In genomic region chr18:36578871-36579270, GRCh38 we compare ENCODE assay signal across 15 cellular contexts.
A peak's percentile ranks its signal among the peaks of the same experiment; 100 is the strongest.
DNase-seq lines count a peak whose midpoint lies in the region; ATAC-seq, FAIRE-seq and TF ChIP-seq lines count a peak whose summit lies in the region.
"Had no signal": no experiment of that assay in that cellular context is flagged by ENCODE, and none has a peak within 500 bp of the region (broad histone marks: within the 10 kb centered on the region; RNA-seq: fewer than 3 reads in every experiment).

No MANE protein-coding gene starts in this region.

- POLR2A ChIA-PET in K562 (lab: Yijun Ruan, JAX): no interaction called here

- H3K4me3 Mint-ChIP-seq in HFFc6: peak overlapping the region; percentile 65
- H3K4me3 Mint-ChIP-seq: immature natural killer cell had no signal

- no peak overlapping the region for H3K9ac ChIP-seq in K562 (ENCODE audit: insufficient read depth in 1 of 2, low read depth in 2 of 2, low read length in 2 of 2)

- H3K36me3 Mint-ChIP-seq in HFFc6 (ENCODE audit: low read depth): peaks cover 23% of the 10 kb centered on the region
- H3K36me3 Mint-ChIP-seq: immature natural killer cell had no signal

- TF ChIP-seq EP300 in K562 (IDR thresholded peaks at IDR 0.05; ENCODE audit: low read length) (no peak), gastroesophageal sphincter (IDR thresholded peaks at IDR 0.05) (no peak)

- no peaks in the 10 kb centered on the region for H3K79me2 ChIP-seq in K562 (ENCODE audit: control insufficient read depth, insufficient read depth, low read length)

- no peak for ATAC-seq in K562
- no peak for ATAC-seq in gastroesophageal sphincter
- ATAC-seq in HG03469 (IDR thresholded peaks at IDR 0.05; ENCODE audit: unreplicated experiment): no peak

- H3K27ac ChIP-seq in K562 (ENCODE audit: extremely low read depth, low read depth, low read length) (no peak overlapping the region), gastroesophageal sphincter (peak overlapping the region in 3 of 4 donors; percentile 1 to 72 (median 30)), tibial artery (peak overlapping the region; percentile 70 to 77)

- no peak overlapping the region for H3K4me2 ChIP-seq in K562 (ENCODE audit: insufficient read depth, low read length)

- no peaks in the 10 kb centered on the region for H3K9me3 Mint-ChIP-seq in HFFc6

- no peaks in the 10 kb centered on the region for H4K20me1 ChIP-seq in K562 (replicated peaks; ENCODE audit: control insufficient read depth, insufficient read depth, low read length)

- no peaks in the 10 kb centered on the region for H3K4me1 ChIP-seq in K562 (replicated peaks in 1 of 2; ENCODE audit: control insufficient read depth in 2 of 2, insufficient read depth in 2 of 2, low read length in 2 of 2)
- H3K4me1 ChIP-seq in gastroesophageal sphincter: peaks cover 2 to 36% (median 9%) of the 10 kb centered on the region in 3 donors
- peaks cover 0 to 34% (median 17%) of the 10 kb centered on the region in 4 donors for H3K4me1 ChIP-seq in tibial artery

- intact Hi-C loops in K562 (cut with micrococcal nuclease) (loop anchor here (10.0 kb wide), 1 partner anchor 824 kb away; no protein-coding TSS in a partner anchor), tibial artery (cut with DNase I; ENCODE audit: low total_unique reads) (no loop called here)

- peak overlapping the region; percentile 99 for H3K27ac Mint-ChIP-seq in HFFc6
- H3K27ac Mint-ChIP-seq: immature natural killer cell had no signal

- in situ Hi-C loops in K562 (cut with MboI): loop anchor here (10.0 kb wide), 1 partner anchor 494 kb away; no protein-coding TSS in a partner anchor

- no peak for FAIRE-seq in K562 (lab: Jason Lieb, UNC)
- FAIRE-seq: bronchial epithelial cell had no signal

- H3K4me1 Mint-ChIP-seq in HFFc6 (ENCODE audit: low read depth): peaks cover 58% of the 10 kb centered on the region
- H3K4me1 Mint-ChIP-seq: immature natural killer cell had no signal

- H3K4me3 ChIP-seq in K562 (no peak overlapping the region), gastroesophageal sphincter (no peak overlapping the region), tibial artery (no peak overlapping the region)

- BruUV-seq in K562 (replicated peaks; lab: Mats Ljungman, UMichigan): no TSS peak

- TF ChIP-seq CTCF in HFFc6 (IDR thresholded peaks at IDR 0.05) (no peak), K562 (IDR thresholded peaks at IDR 0.05 in 2 of 3, conservative IDR thresholded peaks at IDR 0.05 in 1 of 3; ENCODE audit: insufficient read depth in 2 of 3, low read depth in 1 of 3, low read length in 3 of 3) (no peak), gastroesophageal sphincter (IDR thresholded peaks at IDR 0.05) (no peak), tibial artery (IDR thresholded peaks at IDR 0.05) (no peak)

- H3K9me1 ChIP-seq in K562 (ENCODE audit: control insufficient read depth, insufficient read depth, low read length): no peaks in the 10 kb centered on the region

- H3K9me3 ChIP-seq in K562 (replicated peaks; ENCODE audit: control insufficient read depth, insufficient read depth, low read depth, low read length): no peaks in the 10 kb centered on the region
- H3K9me3 ChIP-seq in gastroesophageal sphincter: no peaks in the 10 kb centered on the region
- no peaks in the 10 kb centered on the region for H3K9me3 ChIP-seq in tibial artery

- peaks cover 3% of the 10 kb centered on the region for H3K27me3 Mint-ChIP-seq in HFFc6 (ENCODE audit: insufficient read depth)

- H3K27me3 ChIP-seq in K562 (ENCODE audit: control insufficient read depth in 2 of 2, insufficient read depth in 2 of 2, low read length in 2 of 2): no peaks in the 10 kb centered on the region; a peak in 1 of 5 replicates
- H3K27me3 ChIP-seq in gastroesophageal sphincter: no peaks in the 10 kb centered on the region
- H3K27me3 ChIP-seq in tibial artery: no peaks in the 10 kb centered on the region

- no peak for DNase-seq in HFFc6
- DNase-seq in K562 (ENCODE audit: extremely low read depth in 1 of 4, low spot score in 3 of 4): no peak
- peak in 1 of 2 donors; percentile 29 for DNase-seq in tibial artery
- no peak for DNase-seq in activated effector memory CD4-positive, alpha-beta T cell treated with Interleukin-2 at 50 U/mL for 16 hours
- DNase-seq in SW 1271 (lab: John Stamatoyannopoulos, UW): no peak
- DNase-seq: activated naive CD4-positive, alpha-beta T cell; effector CD8-positive, alpha-beta T cell; glutamatergic neuron; immature natural killer cell; midbrain; NCI-H187 treated with DMSO at 0.1 percent for 48 hours; NCI-H510A had no signal

- H3K36me3 ChIP-seq in K562 (ENCODE audit: control insufficient read depth, insufficient read depth, low read length) (no peaks in the 10 kb centered on the region), gastroesophageal sphincter (peaks cover 0 to 4% of the 10 kb centered on the region in 2 donors), tibial artery (no peaks in the 10 kb centered on the region)

- TF ChIP-seq POLR2A in K562 (conservative IDR thresholded peaks at IDR 0.05) (no peak), gastroesophageal sphincter (IDR thresholded peaks at IDR 0.05) (no peak)

- no peak for TF ChIP-seq RAD21 in K562 (CRISPR knock-in tag; conservative IDR thresholded peaks at IDR 0.05 in 1 of 2, IDR thresholded peaks at IDR 0.05 in 1 of 2)

- CTCF ChIA-PET in K562 (lab: Yijun Ruan, JAX; ENCODE audit: low intra/inter-chr PET ratio): no interaction called here

- no peak overlapping the region for H2AFZ ChIP-seq in K562 (ENCODE audit: low read depth, low read length)

- 0% methylated on average over 1 of the region's 1 CpG for WGBS in K562 (ENCODE audit: insufficient coverage, low coverage, missing lambda C conversion rate)
- 36% methylated on average over 1 of the region's 1 CpG; no CpG with 5 or more reads in 1 of the 2 donors for WGBS in gastroesophageal sphincter (ENCODE audit: low coverage in 1 of 2), 2 donors

TF ChIP-seq in K562, 482 proteins besides CTCF, POLR2A, EP300 and RAD21 (continues in another document):
- TF ChIP-seq ATF4 (CRISPR knock-in tag; IDR thresholded peaks at IDR 0.05): peak; percentile 70
- peak; percentile 35; the same call in 1 of the 2 replicates for TF ChIP-seq ETV1 (tag; conservative IDR thresholded peaks at IDR 0.05; ENCODE audit: low read depth)
- no peak for TF ChIP-seq KDM1A (IDR thresholded peaks at IDR 0.05)
- TF ChIP-seq ZBTB34 (CRISPR knock-in tag; IDR thresholded peaks at IDR 0.05): no peak
- no peak for TF ChIP-seq RERE (CRISPR knock-in tag; IDR thresholded peaks at IDR 0.05; ENCODE audit: borderline replicate concordance)
- TF ChIP-seq CEBPG (CRISPR knock-in tag; IDR thresholded peaks at IDR 0.05): no peak
- peak; percentile 80 to 83 for TF ChIP-seq CEBPG (tag; conservative IDR thresholded peaks at IDR 0.05 in 1 of 2, IDR thresholded peaks at IDR 0.05 in 1 of 2)
- peak; percentile 23; the same call in 1 of the 2 replicates for TF ChIP-seq ZNF175 (CRISPR knock-in tag; IDR thresholded peaks at IDR 0.05; ENCODE audit: low read depth)
